ENCODE assay signal across 1 cellular context in genomic region chr2:46306988-46307655, GRCh38.
TF ChIP-seq lines count a peak whose summit lies in the region.

No MANE protein-coding gene starts in this region.

TF ChIP-seq in HCT116, 20 proteins besides CTCF, POLR2A, EP300 and RAD21 (continued from another document):
- TF ChIP-seq ZBTB33 (IDR thresholded peaks at IDR 0.05; ENCODE audit: extremely low read depth, insufficient replicate concordance, low read length) (no peak), EGR1 (IDR thresholded peaks at IDR 0.05; ENCODE audit: low read depth) (no peak), TCF7L2 (IDR thresholded peaks at IDR 0.05; ENCODE audit: borderline replicate concordance, extremely low read depth, insufficient read depth, insufficient read length) (no peak), SP1 (IDR thresholded peaks at IDR 0.05; ENCODE audit: low read depth) (no peak), ATF3 (IDR thresholded peaks at IDR 0.05) (no peak), CEBPB (IDR thresholded peaks at IDR 0.05; ENCODE audit: low read depth) (no peak), REST (IDR thresholded peaks at IDR 0.05; ENCODE audit: low read depth) (no peak), JUND (IDR thresholded peaks at IDR 0.05) (no peak)
